11 cellular contexts compared by ENCODE assay signal in genomic region chr14:81471062-81471461, GRCh38.
DNase-seq lines count a peak whose midpoint lies in the region; ATAC-seq and TF ChIP-seq lines count a peak whose summit lies in the region.
"Had no signal": no experiment of that assay in that cellular context is flagged by ENCODE, and none has a peak within 500 bp of the region (broad histone marks: within the 10 kb centered on the region; RNA-seq: fewer than 3 reads in every experiment).

No MANE protein-coding gene starts in this region.

- POLR2A ChIA-PET in naive thymus-derived CD4-positive, alpha-beta T cell (lab: Charles Lee), result interaction anchor here (0.7 to 1.1 kb wide), 2 partner anchors 10 to 17 kb away, joined by 3 read pairs; no protein-coding TSS in a partner anchor

- no peak overlapping the region for H3K4me3 ChIP-seq in naive thymus-derived CD4-positive, alpha-beta T cell (ENCODE audit: low read length)
- no peak overlapping the region for H3K4me3 ChIP-seq in gastrocnemius medialis

- H3K36me3 Mint-ChIP-seq in activated CD8-positive, alpha-beta memory T cell treated with anti-CD3 and anti-CD28 coated beads, Interleukin-2, amount 10 ng/mL, durations not matched to agents 7 days and 5 days, result peaks cover 44% of the 10 kb centered on the region
- peaks cover 0 to 29% (median 3%) of the 10 kb centered on the region in 5 donors for H3K36me3 Mint-ChIP-seq in naive thymus-derived CD4-positive, alpha-beta T cell

- no peak for TF ChIP-seq CTCF in gastrocnemius medialis (IDR thresholded peaks at IDR 0.05 in 4 of 5, conservative IDR thresholded peaks at IDR 0.05 in 1 of 5)

- no peak for TF ChIP-seq POLR2A in gastrocnemius medialis (IDR thresholded peaks at IDR 0.05)

- in situ Hi-C loops in gastrocnemius medialis (cut with MboI; ENCODE audit: low sequenced_read_pairs in 4 of 4), result loop anchor here (25.0 kb wide), 1 partner anchor 484 kb away; no protein-coding TSS in a partner anchor

- H3K4me1 ChIP-seq in naive thymus-derived CD4-positive, alpha-beta T cell (ENCODE audit: control insufficient read depth in 2 of 2, insufficient read depth in 2 of 2, low read length in 2 of 2), result peaks cover 9 to 14% of the 10 kb centered on the region in 2 donors
- H3K4me1 ChIP-seq in gastrocnemius medialis, result peaks cover 0 to 3% of the 10 kb centered on the region in 2 donors

- H3K9me3 Mint-ChIP-seq in activated CD8-positive, alpha-beta memory T cell treated with anti-CD3 and anti-CD28 coated beads, Interleukin-2, amount 10 ng/mL, durations not matched to agents 7 days and 5 days (ENCODE audit: low read depth), result no peaks in the 10 kb centered on the region
- H3K9me3 Mint-ChIP-seq in naive thymus-derived CD4-positive, alpha-beta T cell, result no peaks in the 10 kb centered on the region

- CTCF ChIA-PET in activated CD8-positive, alpha-beta memory T cell treated with anti-CD3 and anti-CD28 coated beads, Interleukin-2, amount 10 ng/mL, durations not matched to agents 7 days and 5 days (lab: Charles Lee), result interaction anchor here (1.0 kb wide), 2 partner anchors 301 to 516 kb away, joined by 3 read pairs; partner anchors contain the start of gene TSHR
- CTCF ChIA-PET in naive thymus-derived CD4-positive, alpha-beta T cell (lab: Charles Lee), result no interaction called here

- H3K9me3 ChIP-seq in naive thymus-derived CD4-positive, alpha-beta T cell (ENCODE audit: control insufficient read depth in 2 of 3, low read length in 3 of 3), result no peaks in the 10 kb centered on the region
- no peaks in the 10 kb centered on the region for H3K9me3 ChIP-seq in gastrocnemius medialis

- H3K27ac ChIP-seq in naive thymus-derived CD4-positive, alpha-beta T cell (ENCODE audit: low read depth, low read length), result no peak overlapping the region
- no peak overlapping the region for H3K27ac ChIP-seq in gastrocnemius medialis

- H3K27me3 Mint-ChIP-seq in activated CD8-positive, alpha-beta memory T cell treated with anti-CD3 and anti-CD28 coated beads, Interleukin-2, amount 10 ng/mL, durations not matched to agents 7 days and 5 days, result no peaks in the 10 kb centered on the region
- H3K27me3 Mint-ChIP-seq in naive thymus-derived CD4-positive, alpha-beta T cell, result no peaks in the 10 kb centered on the region

- no peak for ATAC-seq in activated CD8-positive, alpha-beta memory T cell treated with anti-CD3 and anti-CD28 coated beads, Interleukin-2, amount 10 ng/mL, durations not matched to agents 7 days and 5 days
- ATAC-seq in GM21717 (IDR thresholded peaks at IDR 0.05; ENCODE audit: unreplicated experiment) (peak; percentile 39), HG03521 (IDR thresholded peaks at IDR 0.05; ENCODE audit: unreplicated experiment) (peak; percentile 25), HG02763 (IDR thresholded peaks at IDR 0.05; ENCODE audit: unreplicated experiment) (no peak), gastrocnemius medialis (no peak), HG03342 (IDR thresholded peaks at IDR 0.05; ENCODE audit: unreplicated experiment) (no peak)
- no peak for ATAC-seq in naive thymus-derived CD4-positive, alpha-beta T cell
- ATAC-seq: left lobe of liver had no signal

- H3K4me3 Mint-ChIP-seq in activated CD8-positive, alpha-beta memory T cell treated with anti-CD3 and anti-CD28 coated beads, Interleukin-2, amount 10 ng/mL, durations not matched to agents 7 days and 5 days, result peak overlapping the region; percentile 47
- H3K4me3 Mint-ChIP-seq in naive thymus-derived CD4-positive, alpha-beta T cell, result peak overlapping the region in 1 of 10 donors; percentile 85

- H3K27me3 ChIP-seq in naive thymus-derived CD4-positive, alpha-beta T cell (ENCODE audit: control insufficient read depth in 2 of 2, insufficient read depth in 2 of 2, low read length in 2 of 2), result no peaks in the 10 kb centered on the region
- no peaks in the 10 kb centered on the region for H3K27me3 ChIP-seq in gastrocnemius medialis

- no peak for DNase-seq in activated CD8-positive, alpha-beta memory T cell treated with anti-CD3 and anti-CD28 coated beads, Interleukin-2, amount 10 ng/mL, durations not matched to agents 7 days and 5 days
- DNase-seq in activated CD8-positive, alpha-beta memory T cell treated with anti-CD3 and anti-CD28 coated beads for 24 hours, result no peak
- DNase-seq in naive thymus-derived CD4-positive, alpha-beta T cell, result no peak
- no peak for DNase-seq in gastrocnemius medialis
- DNase-seq: ACHN, caudate nucleus had no signal

- H3K27ac Mint-ChIP-seq in activated CD8-positive, alpha-beta memory T cell treated with anti-CD3 and anti-CD28 coated beads, Interleukin-2, amount 10 ng/mL, durations not matched to agents 7 days and 5 days, result peak overlapping the region; percentile 79
- peak overlapping the region in 5 of 9 donors; percentile 18 to 96 (median 42) for H3K27ac Mint-ChIP-seq in naive thymus-derived CD4-positive, alpha-beta T cell

- peaks cover 59% of the 10 kb centered on the region for H3K4me1 Mint-ChIP-seq in activated CD8-positive, alpha-beta memory T cell treated with anti-CD3 and anti-CD28 coated beads, Interleukin-2, amount 10 ng/mL, durations not matched to agents 7 days and 5 days
- H3K4me1 Mint-ChIP-seq in naive thymus-derived CD4-positive, alpha-beta T cell, result peaks cover 19 to 56% (median 36%) of the 10 kb centered on the region in 7 donors

- peaks cover 0 to 3% (median 0%) of the 10 kb centered on the region in 3 experiments for H3K36me3 ChIP-seq in naive thymus-derived CD4-positive, alpha-beta T cell (ENCODE audit: control insufficient read depth in 2 of 3, insufficient read depth in 3 of 3, low read length in 3 of 3)
- peaks cover 0 to 11% of the 10 kb centered on the region in 2 donors for H3K36me3 ChIP-seq in gastrocnemius medialis

- intact Hi-C loops in naive thymus-derived CD4-positive, alpha-beta T cell (cut with micrococcal nuclease), result loop anchor here in 1 of 2 donors (5.0 kb wide), 1 partner anchor 41 kb away; no protein-coding TSS in a partner anchor
- intact Hi-C loops in gastrocnemius medialis (cut with DNase I; ENCODE audit: low total_unique reads), result no loop called here

Comparison
In these comparisons a context has a peak if more than half of its experiments do, and no peak if none do; other contexts are left out.
1. ATAC-seq: peak in GM21717 (single experiment) and HG03521 (single experiment); none in activated CD8-positive, alpha-beta memory T cell treated with anti-CD3 and anti-CD28 coated beads, Interleukin-2, amount 10 ng/mL, durations not matched to agents 7 days and 5 days (single experiment), naive thymus-derived CD4-positive, alpha-beta T cell (single experiment), HG02763 (single experiment), gastrocnemius medialis (0 of 2) and HG03342 (single experiment).